8 cellular contexts compared by ENCODE assay signal in genomic region chr7:105224884-105225651, GRCh38.
A peak's percentile ranks its signal among the peaks of the same experiment; 100 is the strongest.
DNase-seq lines count a peak whose midpoint lies in the region; ATAC-seq lines count a peak whose summit lies in the region.

No MANE protein-coding gene starts in this region.

- H3K27ac Mint-ChIP-seq in T-helper 2 cell treated with Interferon-gamma antibody and Interleukin-4, amounts not matched to agents 5 μg/mL and 100 μg/mL, for 36 hours = no peak overlapping the region

- ATAC-seq in GM19467 (IDR thresholded peaks at IDR 0.05; ENCODE audit: unreplicated experiment) = peak; percentile 86
- peak; percentile 68 for ATAC-seq in HG03575 (IDR thresholded peaks at IDR 0.05; ENCODE audit: extremely low read depth, insufficient number of reproducible peaks, low FRiP score, unreplicated experiment)

- H3K36me3 Mint-ChIP-seq in T-helper 2 cell treated with Interferon-gamma antibody and Interleukin-4, amounts not matched to agents 5 μg/mL and 100 μg/mL, for 36 hours (ENCODE audit: low read depth) = peaks cover 7% of the 10 kb centered on the region

- no peaks in the 10 kb centered on the region for H3K27me3 Mint-ChIP-seq in T-helper 2 cell treated with Interferon-gamma antibody and Interleukin-4, amounts not matched to agents 5 μg/mL and 100 μg/mL, for 36 hours (ENCODE audit: low read depth)

- DNase-seq in GDM1 (lab: John Stamatoyannopoulos, UW) (peak; percentile 19), hepatic stellate cell (ENCODE audit: low spot score) (peak; percentile 72), NCI-H2081 treated with DMSO at 0.1 percent for 48 hours (lab: John Stamatoyannopoulos, UW) (no peak), HuH-7.5 (ENCODE audit: low spot score) (no peak)
- DNase-seq in T-helper 2 cell treated with Interferon-gamma antibody and Interleukin-4, amounts not matched to agents 5 μg/mL and 100 μg/mL, for 36 hours (ENCODE audit: low spot score) = no peak
- no peak for DNase-seq in activated naive CD4-positive, alpha-beta T cell treated with anti-CD3 and anti-CD28 coated beads, Interleukin-2, amount 50 U/mL, for 16 hours

- peak overlapping the region; percentile 30 for H3K4me3 Mint-ChIP-seq in T-helper 2 cell treated with Interferon-gamma antibody and Interleukin-4, amounts not matched to agents 5 μg/mL and 100 μg/mL, for 36 hours

- peaks cover 5% of the 10 kb centered on the region for H3K9me3 Mint-ChIP-seq in T-helper 2 cell treated with Interferon-gamma antibody and Interleukin-4, amounts not matched to agents 5 μg/mL and 100 μg/mL, for 36 hours

- H3K4me1 Mint-ChIP-seq in T-helper 2 cell treated with Interferon-gamma antibody and Interleukin-4, amounts not matched to agents 5 μg/mL and 100 μg/mL, for 36 hours (ENCODE audit: low read depth) = peaks cover 13% of the 10 kb centered on the region

Comparison
In these comparisons a context has a peak if more than half of its experiments do, and no peak if none do; other contexts are left out.
1. DNase-seq: peak in GDM1 (single experiment) and hepatic stellate cell (single experiment); none in T-helper 2 cell treated with Interferon-gamma antibody and Interleukin-4, amounts not matched to agents 5 μg/mL and 100 μg/mL, for 36 hours (single experiment), NCI-H2081 treated with DMSO at 0.1 percent for 48 hours (single experiment), HuH-7.5 (single experiment) and activated naive CD4-positive, alpha-beta T cell treated with anti-CD3 and anti-CD28 coated beads, Interleukin-2, amount 50 U/mL, for 16 hours (single experiment).